ENCODE assay signal across 14 cellular contexts in the genomic region with DNA sequence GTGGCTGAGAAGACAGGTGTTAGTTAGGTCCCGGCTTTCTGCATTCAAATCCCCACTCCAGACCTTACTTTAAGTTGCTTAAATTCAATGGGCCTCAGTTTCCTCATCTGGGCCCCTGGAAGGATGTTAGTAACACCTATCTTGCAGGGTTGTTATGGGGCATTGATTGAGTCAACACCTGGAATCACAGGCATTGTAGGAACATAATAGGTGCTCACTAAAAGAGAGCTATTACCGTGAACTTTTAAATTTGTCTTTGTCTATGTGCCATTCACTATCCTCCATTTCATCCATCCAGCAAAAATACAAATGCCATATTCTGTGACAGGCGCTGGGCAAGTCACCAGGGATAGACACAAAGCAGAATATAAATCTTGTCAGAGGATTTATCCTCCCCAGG. TPM values are rescaled to one million over a fixed set of nuclear protein-coding genes. Genes with fewer than 3 reads are reported as not detected.
DNase-seq lines count a peak whose midpoint lies in the region; ATAC-seq and TF ChIP-seq lines count a peak whose summit lies in the region.
"Had no signal": no experiment of that assay in that cellular context is flagged by ENCODE, and none has a peak within 500 bp of the region (broad histone marks: within the 10 kb centered on the region; RNA-seq: fewer than 3 reads in every experiment).

No MANE protein-coding gene starts in this region.

- in situ Hi-C loops in transverse colon (cut with MboI; ENCODE audit: low pct_ligation_motif_present in 1 of 4, low pct_unique_long_range_greater_than_20kb in 1 of 4, low sequenced_read_pairs in 3 of 4): no loop called here

- H3K27me3 Mint-ChIP-seq in activated T-helper 17 cell treated with anti-CD3 and anti-CD28 coated beads, Interleukin-2, amount 50 U/mL, for 72 hours: no peaks in the 10 kb centered on the region
- H3K27me3 Mint-ChIP-seq: activated CD8-positive, alpha-beta T cell treated with anti-CD3 and anti-CD28 coated beads for 36 hours had no signal

- intact Hi-C loops in cardiac septum (cut with DNase I) (loop anchor here (10.0 kb wide), 1 partner anchor 381 kb away; the partner anchor contains the start of genes PFKFB2 and YOD1), transverse colon (cut with DNase I; ENCODE audit: low total_unique reads) (no loop called here)

- peaks cover 39% of the 10 kb centered on the region for H3K4me1 ChIP-seq in cardiac muscle cell (ENCODE audit: low read depth)
- peaks cover 31 to 32% of the 10 kb centered on the region in 2 donors for H3K4me1 ChIP-seq in muscle layer of duodenum (ENCODE audit: control insufficient read depth in 1 of 2, insufficient read depth in 2 of 2, low read length in 2 of 2)
- peaks cover 23 to 45% (median 36%) of the 10 kb centered on the region in 4 donors for H3K4me1 ChIP-seq in transverse colon

- no peaks in the 10 kb centered on the region for H3K9me3 Mint-ChIP-seq in activated T-helper 17 cell treated with anti-CD3 and anti-CD28 coated beads, Interleukin-2, amount 50 U/mL, for 72 hours
- H3K9me3 Mint-ChIP-seq: activated CD8-positive, alpha-beta T cell treated with anti-CD3 and anti-CD28 coated beads for 36 hours; activated T-helper 1 cell treated with anti-CD3 and anti-CD28 coated beads, Interleukin-12 subunit alpha, Interleukin-12 subunit beta, Interleukin-2, Interleukin-4 antibody, amounts not matched to agents 30 ng/mL and 10 ng/mL and 1 ng/mL, durations not matched to agents 14 hours and 24 hours and 36 hours; neural progenitor cell had no signal

- H3K4me1 Mint-ChIP-seq in activated T-helper 17 cell treated with anti-CD3 and anti-CD28 coated beads, Interleukin-2, amount 50 U/mL, for 72 hours: no peaks in the 10 kb centered on the region

- H3K27ac Mint-ChIP-seq in activated T-helper 17 cell treated with anti-CD3 and anti-CD28 coated beads, Interleukin-2, amount 50 U/mL, for 72 hours: no peak overlapping the region
- H3K27ac Mint-ChIP-seq: activated CD8-positive, alpha-beta T cell treated with anti-CD3 and anti-CD28 coated beads for 36 hours; activated T-helper 1 cell treated with anti-CD3 and anti-CD28 coated beads, Interleukin-12 subunit alpha, Interleukin-12 subunit beta, Interleukin-2, Interleukin-4 antibody, amounts not matched to agents 30 ng/mL and 10 ng/mL and 1 ng/mL, durations not matched to agents 14 hours and 24 hours and 36 hours; neural progenitor cell had no signal

- no peak for TF ChIP-seq CTCF in cardiac muscle cell (IDR thresholded peaks at IDR 0.05; ENCODE audit: low read depth, low read length)
- TF ChIP-seq CTCF in coronary artery (IDR thresholded peaks at IDR 0.05): no peak
- no peak for TF ChIP-seq CTCF in transverse colon (IDR thresholded peaks at IDR 0.05)

- no peaks in the 10 kb centered on the region for H3K27me3 ChIP-seq in cardiac muscle cell
- H3K27me3 ChIP-seq in muscle layer of duodenum (ENCODE audit: low read depth, low read length): no peaks in the 10 kb centered on the region
- no peaks in the 10 kb centered on the region for H3K27me3 ChIP-seq in transverse colon

- 94 to 100% methylated on average over 2 to 3 of the region's 3 CpGs for WGBS in transverse colon (ENCODE audit: low coverage in 1 of 2), 2 donors

- H3K27ac ChIP-seq in cardiac muscle cell (peak overlapping the region; percentile 89), coronary artery (peak overlapping the region; percentile 78 to 80), muscle layer of duodenum (ENCODE audit: low read length) (peak overlapping the region; percentile 76), transverse colon (peak overlapping the region; percentile 72 to 83 (median 77))
- H3K27ac ChIP-seq: neural progenitor cell had no signal

- no peak overlapping the region for H3K4me3 ChIP-seq in cardiac muscle cell
- no peak overlapping the region for H3K4me3 ChIP-seq in coronary artery
- H3K4me3 ChIP-seq in muscle layer of duodenum (ENCODE audit: low read depth in 1 of 2, low read length in 2 of 2): no peak overlapping the region
- H3K4me3 ChIP-seq in transverse colon: no peak overlapping the region
- H3K4me3 ChIP-seq: lung, neural progenitor cell had no signal

- TF ChIP-seq POLR2A in transverse colon (IDR thresholded peaks at IDR 0.05): no peak

- no peak for ATAC-seq in HG03175 (IDR thresholded peaks at IDR 0.05; ENCODE audit: unreplicated experiment)
- no peak for ATAC-seq in activated T-helper 17 cell treated with anti-CD3 and anti-CD28 coated beads, Interleukin-2, amount 50 U/mL, for 72 hours (replicated peaks)
- ATAC-seq: activated CD8-positive, alpha-beta T cell treated with anti-CD3 and anti-CD28 coated beads for 36 hours had no signal

- no peak for DNase-seq in cardiac muscle cell (ENCODE audit: low read depth in 1 of 2, low spot score in 1 of 2)
- DNase-seq in cardiac septum (ENCODE audit: low spot score): no peak
- no peak for DNase-seq in coronary artery (ENCODE audit: low spot score)
- DNase-seq in transverse colon: no peak
- no peak for DNase-seq in NOMO-1 treated with dmso at 0.1 percent for 144 hours (lab: John Stamatoyannopoulos, UW; ENCODE audit: unreplicated experiment)
- DNase-seq: activated CD8-positive, alpha-beta T cell treated with anti-CD3 and anti-CD28 coated beads for 36 hours; cortex of kidney; NCI-H1048 had no signal

- no peak overlapping the region for H3K4me3 Mint-ChIP-seq in activated T-helper 17 cell treated with anti-CD3 and anti-CD28 coated beads, Interleukin-2, amount 50 U/mL, for 72 hours
- H3K4me3 Mint-ChIP-seq: activated CD8-positive, alpha-beta T cell treated with anti-CD3 and anti-CD28 coated beads for 36 hours; activated T-helper 1 cell treated with anti-CD3 and anti-CD28 coated beads, Interleukin-12 subunit alpha, Interleukin-12 subunit beta, Interleukin-2, Interleukin-4 antibody, amounts not matched to agents 30 ng/mL and 10 ng/mL and 1 ng/mL, durations not matched to agents 14 hours and 24 hours and 36 hours; neural progenitor cell had no signal

- H3K9me3 ChIP-seq in cardiac muscle cell (ENCODE audit: low read depth) (no peaks in the 10 kb centered on the region), muscle layer of duodenum (ENCODE audit: control insufficient read depth in 1 of 2, low read length in 2 of 2) (no peaks in the 10 kb centered on the region), transverse colon (no peaks in the 10 kb centered on the region)

- H3K36me3 ChIP-seq in cardiac muscle cell (no peaks in the 10 kb centered on the region), muscle layer of duodenum (ENCODE audit: control insufficient read depth in 1 of 2, insufficient read depth in 2 of 2, low read length in 2 of 2) (no peaks in the 10 kb centered on the region), transverse colon (no peaks in the 10 kb centered on the region)
- H3K36me3 ChIP-seq: neural progenitor cell had no signal

- no peak for TF ChIP-seq EP300 in transverse colon (IDR thresholded peaks at IDR 0.05; ENCODE audit: low read depth)

- no peaks in the 10 kb centered on the region for H3K36me3 Mint-ChIP-seq in activated T-helper 17 cell treated with anti-CD3 and anti-CD28 coated beads, Interleukin-2, amount 50 U/mL, for 72 hours (ENCODE audit: low read depth)
- H3K36me3 Mint-ChIP-seq: neural progenitor cell had no signal

RNA-seq across cellular contexts. Expression of gene MAPKAPK2, which starts 10.5 kb away (rescaled TPM):
- total RNA-seq in cardiac muscle cell (99.4 and 117 TPM in 2 replicates), cardiac septum (242 TPM), transverse colon (10 to 100 TPM; 47.0 to 74.8 (median 52.2) TPM)
- 31.4 and 37.1 TPM in 2 replicates for polyA plus RNA-seq in cardiac muscle cell
- 10 to 100 TPM; 64.6 to 85.3 TPM for total RNA-seq in activated T-helper 17 cell treated with anti-CD3 and anti-CD28 coated beads, Interleukin-2, amount 50 U/mL, for 72 hours

RNA-seq across cellular contexts. Expression of gene DYRK3, which starts 38.9 kb away (rescaled TPM):
- total RNA-seq in cardiac muscle cell: 14.1 and 21.2 TPM in 2 replicates
- polyA plus RNA-seq in cardiac muscle cell: 8.4 and 16.6 TPM in 2 replicates
- 11.3 TPM for total RNA-seq in cardiac septum
- 1 to 10 TPM in 2 of 4 donors, not detected in 2; 1.6 to 3.2 TPM for total RNA-seq in transverse colon
- 10 to 100 TPM in 1 of 2 donors, 1 to 10 TPM in 1; 9.3 to 12.3 TPM for total RNA-seq in activated T-helper 17 cell treated with anti-CD3 and anti-CD28 coated beads, Interleukin-2, amount 50 U/mL, for 72 hours
